ENCODE assay signal across 25 cellular contexts in genomic region chr13:73857106-73857505, GRCh38.
DNase-seq lines count a peak whose midpoint lies in the region; ATAC-seq, FAIRE-seq and TF ChIP-seq lines count a peak whose summit lies in the region.
"Had no signal": no experiment of that assay in that cellular context is flagged by ENCODE, and none has a peak within 500 bp of the region (broad histone marks: within the 10 kb centered on the region; RNA-seq: fewer than 3 reads in every experiment).

No MANE protein-coding gene starts in this region.

- peaks cover 23% of the 10 kb centered on the region for H3K36me3 Mint-ChIP-seq in memory B cell

- H3K9me3 ChIP-seq in Karpas-422 (ENCODE audit: low read length), result no peaks in the 10 kb centered on the region
- H3K9me3 ChIP-seq: BLaER1 had no signal

- H3K27ac ChIP-seq in Karpas-422 (ENCODE audit: low read length), result 0 out of 2 replicates have a peak overlapping the region, but pooled peaks have one; percentile 5
- H3K27ac ChIP-seq: 22Rv1, BLaER1, C4-2B had no signal

- H3K4me1 ChIP-seq in Karpas-422 (ENCODE audit: low read length), result peaks cover 55% of the 10 kb centered on the region
- H3K4me1 ChIP-seq: BLaER1 had no signal

- H2AFZ ChIP-seq in Karpas-422 (ENCODE audit: low read length), result no peak overlapping the region
- H2AFZ ChIP-seq: GM23338 had no signal

- H3K9me3 Mint-ChIP-seq in memory B cell, result no peaks in the 10 kb centered on the region
- H3K9me3 Mint-ChIP-seq: CD4-positive, CD25-positive, alpha-beta regulatory T cell; CD8-positive, alpha-beta memory T cell; GM23338; H9 had no signal

- H3K4me3 Mint-ChIP-seq in memory B cell, result no peak overlapping the region
- H3K4me3 Mint-ChIP-seq: B cell; CD4-positive, CD25-positive, alpha-beta regulatory T cell; CD8-positive, alpha-beta memory T cell; GM23338; H9 had no signal

- H3K9me2 ChIP-seq in Karpas-422 (replicated peaks; ENCODE audit: insufficient read depth, low read length), result no peaks in the 10 kb centered on the region

- in situ Hi-C loops in KBM-7 (cut with MboI; ENCODE audit: low pct_unique_long_range_greater_than_20kb, low sequenced_read_pairs), result no loop called here

- no peaks in the 10 kb centered on the region for H3K27me3 ChIP-seq in Karpas-422 (ENCODE audit: low read length)
- H3K27me3 ChIP-seq: BLaER1 had no signal

- no peak overlapping the region for H3K9ac ChIP-seq in Karpas-422 (ENCODE audit: low read length)
- H3K9ac ChIP-seq: BLaER1 had no signal

- H3K4me1 Mint-ChIP-seq in memory B cell, result peaks cover 11% of the 10 kb centered on the region

- H4K20me1 ChIP-seq in Karpas-422 (ENCODE audit: insufficient read depth, low read depth, low read length), result no peaks in the 10 kb centered on the region
- H4K20me1 ChIP-seq: BLaER1 had no signal

- H3K4me3 ChIP-seq in Karpas-422 (ENCODE audit: low read length), result no peak overlapping the region
- no peak overlapping the region for H3K4me3 ChIP-seq in fibroblast of the aortic adventitia (ENCODE audit: low read depth, low read length)
- H3K4me3 ChIP-seq: BLaER1, GM12878, GM23338 had no signal

- no peak for ATAC-seq in memory B cell (ENCODE audit: low read depth)
- ATAC-seq: GM12878, GM23338, HCT116 had no signal

- peaks cover 42% of the 10 kb centered on the region for H3K79me2 ChIP-seq in Karpas-422 (ENCODE audit: low read length)

- no peak overlapping the region for H3K4me2 ChIP-seq in Karpas-422 (ENCODE audit: low read depth, low read length, poor library complexity, severe bottlenecking)
- H3K4me2 ChIP-seq: BLaER1, GM23338 had no signal

- no peaks in the 10 kb centered on the region for H3K27me3 Mint-ChIP-seq in memory B cell
- H3K27me3 Mint-ChIP-seq: B cell; CD4-positive, CD25-positive, alpha-beta regulatory T cell; CD8-positive, alpha-beta memory T cell had no signal

- DNase-seq in Karpas-422 (no peak), fibroblast of the aortic adventitia (ENCODE audit: low read depth) (peak; percentile 47), memory B cell (ENCODE audit: low spot score in 2 of 2) (no peak), NCI-H2196 treated with DMSO at 0.1 percent for 48 hours (lab: John Stamatoyannopoulos, UW; ENCODE audit: unreplicated experiment) (no peak), KBM-7 (no peak), NCI-H82 (lab: John Stamatoyannopoulos, UW) (no peak), head of caudate nucleus (no peak)
- DNase-seq: CD4-positive, CD25-positive, alpha-beta regulatory T cell; CD8-positive, alpha-beta memory T cell; DMS 273 treated with DMSO at 0.1 percent for 48 hours; DMS79; EL; GDM1; H9 had no signal

- intact Hi-C loops in head of caudate nucleus (cut with DNase I), result no loop called here

- H3K36me3 ChIP-seq in Karpas-422 (ENCODE audit: insufficient read depth, low read length), result no peaks in the 10 kb centered on the region

- FAIRE-seq in colon (lab: Jason Lieb, UNC), result peak; percentile 14
- FAIRE-seq: A204.1, D721Med, GM12878, GM19239 had no signal

- no peak for TF ChIP-seq CTCF in fibroblast of the aortic adventitia (IDR thresholded peaks at IDR 0.05; ENCODE audit: insufficient read depth, low read length)

- H3K27ac Mint-ChIP-seq in memory B cell, result peak overlapping the region; percentile 38
- H3K27ac Mint-ChIP-seq: B cell, GM23338, H9 had no signal
